ENCODE assay signal across 1 cellular context in genomic region chr15:66542896-66543295, GRCh38.
A peak's percentile ranks its signal among the peaks of the same experiment; 100 is the strongest.
TF ChIP-seq lines count a peak whose summit lies in the region.

No MANE protein-coding gene starts in this region.

TF ChIP-seq in IMR-90, 13 proteins besides CTCF, POLR2A, EP300 and RAD21 (continued from another document):
- TF ChIP-seq RCOR1 (IDR thresholded peaks at IDR 0.05; ENCODE audit: insufficient replicate concordance, low read length): no peak
- TF ChIP-seq CHD1 (IDR thresholded peaks at IDR 0.05; ENCODE audit: low read depth, low read length): no peak
- no peak for TF ChIP-seq SMC3 (IDR thresholded peaks at IDR 0.05; ENCODE audit: low read depth, low read length)
- TF ChIP-seq MAFK (IDR thresholded peaks at IDR 0.05; ENCODE audit: low read depth, low read length): 0 out of 2 replicates have a peak, but pooled peaks have one; percentile 16
TF ChIP-seq in IMR-90: peak in this region for 1.
